In genomic region chr7:78783179-78783962, GRCh38 we compare ENCODE assay signal across 24 cellular contexts.
DNase-seq lines count a peak whose midpoint lies in the region; ATAC-seq, FAIRE-seq and TF ChIP-seq lines count a peak whose summit lies in the region.
"Had no signal": no experiment of that assay in that cellular context is flagged by ENCODE, and none has a peak within 500 bp of the region (broad histone marks: within the 10 kb centered on the region; RNA-seq: fewer than 3 reads in every experiment).

No MANE protein-coding gene starts in this region.

- TF ChIP-seq RAD21 in HepG2 (CRISPR knock-in tag; IDR thresholded peaks at IDR 0.05): no peak

- intact Hi-C loops in HepG2 (cut with micrococcal nuclease; ENCODE audit: unreplicated experiment) (no loop called here), right lobe of liver (cut with DNase I) (no loop called here), uterus (cut with DNase I; ENCODE audit: low total_unique reads) (no loop called here)

- H3K27ac ChIP-seq in HepG2 (ENCODE audit: extremely low read length, insufficient read depth, low read length) (no peak overlapping the region), right lobe of liver (no peak overlapping the region), uterus (no peak overlapping the region)
- H3K27ac ChIP-seq: C4-2B, GM23248, PC-9, SJSA1 had no signal

- POLR2A ChIA-PET in HepG2 (lab: Yijun Ruan, JAX): no interaction called here

- H3K27me3 Mint-ChIP-seq in endothelial cell (ENCODE audit: unreplicated experiment): peaks cover 3% of the 10 kb centered on the region
- H3K27me3 Mint-ChIP-seq: T-cell had no signal

- H3K27me3 ChIP-seq in HepG2 (ENCODE audit: control insufficient read depth in 1 of 2, insufficient read depth in 2 of 2, low read length in 2 of 2): no peaks in the 10 kb centered on the region
- H3K27me3 ChIP-seq in right lobe of liver: no peaks in the 10 kb centered on the region
- H3K27me3 ChIP-seq in uterus: no peaks in the 10 kb centered on the region
- H3K27me3 ChIP-seq: MG63, SJSA1 had no signal

- TF ChIP-seq EP300 in HepG2 (IDR thresholded peaks at IDR 0.05; ENCODE audit: low read depth in 2 of 2, low read length in 2 of 2) (no peak), HepG2 (CRISPR knock-in tag; IDR thresholded peaks at IDR 0.05; ENCODE audit: borderline replicate concordance) (no peak)

- in situ Hi-C loops in HepG2 (cut with HindIII; ENCODE audit: extremely low pct_ligation_motif_present, low pct_unique_long_range_greater_than_20kb): no loop called here

- WGBS in HepG2 (ENCODE audit: low lambda C conversion rate): 62% methylated on average over 9 of the region's 9 CpGs
- 64% methylated on average over 9 of the region's 9 CpGs for WGBS in right lobe of liver (ENCODE audit: insufficient coverage, low coverage, low lambda C conversion rate, missing lambda C conversion rate)

- H3K27ac Mint-ChIP-seq in endothelial cell (ENCODE audit: unreplicated experiment): no peak overlapping the region
- H3K27ac Mint-ChIP-seq: CD8-positive, alpha-beta T cell; H9; T-cell had no signal

- TF ChIP-seq POLR2A in HepG2 (IDR thresholded peaks at IDR 0.05; ENCODE audit: insufficient read depth in 1 of 2, low read depth in 2 of 2, low read length in 2 of 2): no peak
- TF ChIP-seq POLR2A in right lobe of liver (IDR thresholded peaks at IDR 0.05): no peak
- no peak for TF ChIP-seq POLR2A in uterus (IDR thresholded peaks at IDR 0.05)

- ATAC-seq in HepG2: no peak
- no peak for ATAC-seq in right lobe of liver
- ATAC-seq in HG02852 (IDR thresholded peaks at IDR 0.05; ENCODE audit: unreplicated experiment): peak; percentile 49
- ATAC-seq: CD8-positive, alpha-beta T cell; T-cell had no signal

- H3K79me2 ChIP-seq in HepG2 (ENCODE audit: insufficient read depth, low read length): no peaks in the 10 kb centered on the region

- H3K36me3 ChIP-seq in HepG2 (replicated peaks in 1 of 2; ENCODE audit: control insufficient read depth in 1 of 2, insufficient read depth in 2 of 2, low read length in 2 of 2) (no peaks in the 10 kb centered on the region), right lobe of liver (no peaks in the 10 kb centered on the region), uterus (no peaks in the 10 kb centered on the region)
- H3K36me3 ChIP-seq: MG63, SJSA1 had no signal

- H4K20me1 ChIP-seq in HepG2 (ENCODE audit: insufficient read depth, low read length): no peaks in the 10 kb centered on the region

- DNase-seq in HepG2 (ENCODE audit: low spot score): no peak
- DNase-seq in right lobe of liver: no peak
- DNase-seq in NCI-H69 (lab: John Stamatoyannopoulos, UW): peak; percentile 47
- no peak for DNase-seq in endothelial cell (ENCODE audit: low spot score)
- DNase-seq in RPMI8226: no peak
- DNase-seq in uterus: no peak
- DNase-seq: Caco-2; CD8-positive, alpha-beta T cell; GM23248; H9; KBM-7; MG63; NCI-H1105 treated with DMSO at 0.1 percent for 48 hours; NCI-H146; NCI-H1930; NCI-H2107; NCI-H526 treated with DMSO at 0.1 percent for 48 hours; PC-9; Right ventricle myocardium superior; T-cell had no signal

- no peak overlapping the region for H3K4me2 ChIP-seq in HepG2 (ENCODE audit: low read depth, low read length)
- H3K4me2 ChIP-seq: PC-9 had no signal

- BruUV-seq in HepG2 (replicated peaks; lab: Mats Ljungman, UMichigan): no TSS peak

- H3K4me3 ChIP-seq in HepG2 (replicated peaks in 1 of 3; ENCODE audit: insufficient read depth in 1 of 3, low read depth in 2 of 3, low read length in 3 of 3): no peak overlapping the region
- H3K4me3 ChIP-seq in right lobe of liver: no peak overlapping the region
- no peak overlapping the region for H3K4me3 ChIP-seq in uterus
- H3K4me3 ChIP-seq: GM23248, MG63, PC-9, SJSA1 had no signal

- no peaks in the 10 kb centered on the region for H3K4me1 ChIP-seq in HepG2 (ENCODE audit: insufficient read depth, low read length)
- no peaks in the 10 kb centered on the region for H3K4me1 ChIP-seq in right lobe of liver
- no peaks in the 10 kb centered on the region for H3K4me1 ChIP-seq in uterus
- H3K4me1 ChIP-seq: Caco-2, SJSA1 had no signal

- no peak overlapping the region for H3K9ac ChIP-seq in HepG2 (ENCODE audit: insufficient read depth, low read depth, low read length)
- H3K9ac ChIP-seq: GM23248 had no signal

- no peaks in the 10 kb centered on the region for H3K9me3 ChIP-seq in HepG2 (ENCODE audit: low read length)
- no peaks in the 10 kb centered on the region for H3K9me3 ChIP-seq in right lobe of liver
- no peaks in the 10 kb centered on the region for H3K9me3 ChIP-seq in uterus
- H3K9me3 ChIP-seq: Caco-2, MG63, SJSA1 had no signal

- TF ChIP-seq CTCF in HepG2 (CRISPR knock-in tag; IDR thresholded peaks at IDR 0.05) (no peak), right lobe of liver (IDR thresholded peaks at IDR 0.05) (no peak), endothelial cell (IDR thresholded peaks at IDR 0.05; ENCODE audit: unreplicated experiment) (no peak), uterus (IDR thresholded peaks at IDR 0.05) (no peak)

- no peak overlapping the region for H3K4me3 Mint-ChIP-seq in endothelial cell (ENCODE audit: unreplicated experiment)
- H3K4me3 Mint-ChIP-seq: CD8-positive, alpha-beta T cell; H9; T-cell had no signal

- no peaks in the 10 kb centered on the region for H3K4me1 Mint-ChIP-seq in endothelial cell (ENCODE audit: unreplicated experiment)
- H3K4me1 Mint-ChIP-seq: T-cell had no signal

- no peaks in the 10 kb centered on the region for H3K36me3 Mint-ChIP-seq in endothelial cell (ENCODE audit: low read depth, unreplicated experiment)
- H3K36me3 Mint-ChIP-seq: CD8-positive, alpha-beta T cell; T-cell had no signal

- no peak overlapping the region for H2AFZ ChIP-seq in HepG2 (ENCODE audit: low read length)
- H2AFZ ChIP-seq: GM23248, PC-9 had no signal

- no peaks in the 10 kb centered on the region for H3K9me3 Mint-ChIP-seq in endothelial cell (ENCODE audit: unreplicated experiment)
- H3K9me3 Mint-ChIP-seq: H9 had no signal

- CTCF ChIA-PET in HepG2 (lab: Yijun Ruan, JAX; ENCODE audit: low intra/inter-chr PET ratio, low total read pairs): no interaction called here

- FAIRE-seq in HepG2 (lab: Jason Lieb, UNC): no peak
- FAIRE-seq: G401.6 had no signal

TF ChIP-seq in HepG2, 621 proteins besides CTCF, POLR2A, EP300 and RAD21:
- TF ChIP-seq MAFK (conservative IDR thresholded peaks at IDR 0.05 in 1 of 2, IDR thresholded peaks at IDR 0.05 in 1 of 2; ENCODE audit: low read length in 2 of 2) (peak; percentile 83 to 94), MAFF (IDR thresholded peaks at IDR 0.05; ENCODE audit: low read depth, low read length) (peak; percentile 93), ZNF142 (CRISPR knock-in tag; IDR thresholded peaks at IDR 0.05) (no peak), ZSCAN30 (CRISPR knock-in tag; IDR thresholded peaks at IDR 0.05) (no peak), ATF5 (CRISPR knock-in tag; IDR thresholded peaks at IDR 0.05; ENCODE audit: low read depth) (no peak), ATF4 (CRISPR knock-in tag; IDR thresholded peaks at IDR 0.05) (no peak), CHD2 (IDR thresholded peaks at IDR 0.05; ENCODE audit: low read depth, low read length) (no peak)
